In the genomic region with DNA sequence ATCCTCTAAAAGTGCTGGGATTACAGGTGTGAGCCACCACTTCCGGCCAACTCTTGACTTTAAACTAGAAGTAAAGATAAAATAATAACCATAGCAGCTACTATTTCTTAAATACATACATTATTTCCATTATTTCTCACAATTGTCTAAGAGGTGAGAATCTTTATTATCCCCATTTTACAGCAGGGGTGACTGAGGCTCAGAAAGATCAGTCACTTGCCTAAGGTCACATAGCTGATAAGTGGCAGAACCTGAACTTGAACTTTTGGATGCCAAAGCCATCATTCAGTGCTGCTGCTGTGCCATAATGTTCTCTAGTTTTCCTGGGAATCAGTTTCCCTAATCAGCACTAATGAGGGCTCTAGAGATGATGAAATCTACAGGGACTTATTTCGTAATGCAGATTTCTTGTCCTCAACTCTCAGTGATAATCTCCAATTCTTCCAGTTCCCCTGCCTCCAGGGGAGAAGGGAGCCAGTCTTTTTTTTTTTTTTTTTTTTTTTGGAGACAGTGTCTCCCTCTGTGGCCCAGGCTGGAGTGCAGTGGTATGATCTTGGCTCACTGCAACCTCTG, we compare ENCODE assay signal across 25 cellular contexts.
"Had no signal": no experiment of that assay in that cellular context is flagged by ENCODE, and none has a peak within 500 bp of the region (broad histone marks: within the 10 kb centered on the region; RNA-seq: fewer than 3 reads in every experiment).

No MANE protein-coding gene starts in this region.

- H3K27ac ChIP-seq: body of pancreas, epithelial cell of prostate, esophagus squamous epithelium, gastroesophageal sphincter, heart right ventricle, VCaP had no signal

- H3K9me3 ChIP-seq: body of pancreas, esophagus squamous epithelium had no signal

- H3K4me3 ChIP-seq: body of pancreas, esophagus squamous epithelium, gastroesophageal sphincter, heart right ventricle had no signal

- DNase-seq: activated CD4-positive, alpha-beta memory T cell treated with anti-CD3 and anti-CD28 coated beads, Interleukin-2, amount 10 ng/mL, durations not matched to agents 7 days and 5 days; activated CD4-positive, alpha-beta T cell treated with anti-CD3 and anti-CD28 coated beads, Interleukin-2, amount 10 ng/mL, durations not matched to agents 7 days and 5 days; activated CD4-positive, alpha-beta T cell treated with anti-CD3 and anti-CD28 coated beads, Interleukin-2, amount 50 U/mL, for 4 hours; activated CD8-positive, alpha-beta memory T cell treated with anti-CD3 and anti-CD28 coated beads, Interleukin-2, amount 50 U/mL, for 48 hours; activated gamma-delta T cell; activated naive CD4-positive, alpha-beta T cell; activated naive CD4-positive, alpha-beta T cell treated with anti-CD3 and anti-CD28 coated beads, Interleukin-2, amount 10 ng/mL, durations not matched to agents 7 days and 5 days; activated naive CD8-positive, alpha-beta T cell treated with anti-CD3 and anti-CD28 coated beads, Interleukin-2, amount 10 ng/mL, durations not matched to agents 7 days and 5 days; activated T-cell treated with anti-CD3 and anti-CD28 coated beads for 4 hours; activated T-cell treated with anti-CD3 and anti-CD28 coated beads, Interleukin-2, amount 50 U/mL, for 24 hours; activated T-cell treated with anti-CD3 and anti-CD28 coated beads, Interleukin-2, amount 50 U/mL, for 72 hours; amygdala; aorta; body of pancreas; caudate nucleus; cortex of kidney; dermis blood vessel endothelial cell; effector CD8-positive, alpha-beta T cell; esophagus squamous epithelium; foreskin melanocyte; heart right ventricle; T-helper 2 cell had no signal

- H3K36me3 ChIP-seq: esophagus squamous epithelium, gastroesophageal sphincter, heart right ventricle had no signal

- H3K27me3 ChIP-seq: body of pancreas had no signal
